11 cellular contexts compared by ENCODE assay signal in the genomic region with DNA sequence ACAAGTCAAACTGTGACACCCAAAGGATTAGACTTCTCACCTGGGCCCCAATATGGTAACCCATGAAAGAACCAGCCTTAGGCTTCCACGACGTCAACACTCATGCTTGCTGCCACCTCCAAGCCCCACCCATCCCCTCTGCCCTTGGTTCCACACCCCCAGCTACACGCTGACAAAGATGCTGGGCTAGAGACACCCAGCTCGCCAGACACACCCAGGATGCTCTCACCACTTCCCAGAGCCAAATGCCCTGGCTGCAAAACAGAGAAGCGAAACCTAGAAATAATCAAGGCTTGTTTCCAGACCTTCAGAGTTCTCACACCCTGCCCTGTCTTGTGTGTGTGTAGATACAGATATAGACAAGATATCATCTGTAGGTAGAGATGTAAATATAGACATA. TPM values are rescaled to one million over a fixed set of nuclear protein-coding genes. Genes with fewer than 3 reads are reported as not detected.
A peak's percentile ranks its signal among the peaks of the same experiment; 100 is the strongest.
DNase-seq lines count a peak whose midpoint lies in the region; ATAC-seq lines count a peak whose summit lies in the region.
"Had no signal": no experiment of that assay in that cellular context is flagged by ENCODE, and none has a peak within 500 bp of the region (broad histone marks: within the 10 kb centered on the region; RNA-seq: fewer than 3 reads in every experiment).

No MANE protein-coding gene starts in this region.

- H3K4me1 Mint-ChIP-seq in T-cell = peaks cover 2 to 18% (median 8%) of the 10 kb centered on the region in 3 donors

- H3K4me3 Mint-ChIP-seq in T-cell = no peak overlapping the region

- H3K9me3 ChIP-seq in effector memory CD4-positive, alpha-beta T cell (ENCODE audit: control insufficient read depth, low read length) = no peaks in the 10 kb centered on the region

- no peaks in the 10 kb centered on the region for H3K36me3 Mint-ChIP-seq in T-cell

- POLR2A ChIA-PET in T-cell (lab: Charles Lee) = no interaction called here

- peaks cover 0 to 2% of the 10 kb centered on the region in 2 donors for H3K27me3 Mint-ChIP-seq in T-cell

- peak overlapping the region; percentile 20 for H3K27ac ChIP-seq in effector memory CD4-positive, alpha-beta T cell (ENCODE audit: insufficient read depth, low read length, poor library complexity, severe bottlenecking)

- ATAC-seq in T-cell (replicated peaks in 1 of 4) = peak; percentile 82 to 99 (median 94)
- ATAC-seq in HG03280 (IDR thresholded peaks at IDR 0.05; ENCODE audit: unreplicated experiment) = no peak
- ATAC-seq in GM21515 (IDR thresholded peaks at IDR 0.05; ENCODE audit: unreplicated experiment) = no peak

- no peaks in the 10 kb centered on the region for H3K4me1 ChIP-seq in effector memory CD4-positive, alpha-beta T cell (ENCODE audit: control insufficient read depth, insufficient read depth, low read length, poor library complexity, severe bottlenecking)

- H3K4me3 ChIP-seq in effector memory CD4-positive, alpha-beta T cell (ENCODE audit: insufficient read depth, low read depth, low read length, poor library complexity, severe bottlenecking) = no peak overlapping the region

- H3K27ac Mint-ChIP-seq in T-cell = peak overlapping the region; percentile 48 to 90

- H3K9me3 Mint-ChIP-seq in T-cell = no peaks in the 10 kb centered on the region

- CTCF ChIA-PET in T-cell (lab: Charles Lee) = no interaction called here

- H3K36me3 ChIP-seq in effector memory CD4-positive, alpha-beta T cell (ENCODE audit: control insufficient read depth, insufficient read depth, low read length) = no peaks in the 10 kb centered on the region

- peak; percentile 3 for DNase-seq in stimulated activated CD8-positive, alpha-beta memory T cell treated with anti-CD3 and anti-CD28 coated beads, Interleukin-12 subunit alpha, Interleukin-12 subunit beta, amount 100 ng/mL, for 24 hours (ENCODE audit: extremely low read depth)
- DNase-seq in stimulated activated CD8-positive, alpha-beta memory T cell treated with anti-CD3 and anti-CD28 coated beads, Interleukin-4, amount 100 ng/mL, for 48 hours = no peak
- peak in 32 of 34 experiments; percentile 3 to 68 (median 47) for DNase-seq in T-cell
- DNase-seq in effector memory CD4-positive, alpha-beta T cell = peak; percentile 21 to 30 (median 26)
- DNase-seq in OCI-M1 (lab: John Stamatoyannopoulos, UW) = no peak
- no peak for DNase-seq in activated CD8-positive, alpha-beta memory T cell treated with anti-CD3 and anti-CD28 coated beads, Interleukin-2, amount 50 U/mL, for 4 hours
- DNase-seq: AML-193, hippocampal formation, NCI-H187 had no signal

- no peaks in the 10 kb centered on the region for H3K27me3 ChIP-seq in effector memory CD4-positive, alpha-beta T cell (replicated peaks; ENCODE audit: control insufficient read depth, insufficient read depth, low read length, poor library complexity, severe bottlenecking)

RNA-seq across cellular contexts. Expression of a gene that starts 26.0 kb away (rescaled TPM):
- total RNA-seq in T-cell = 10 to 100 TPM in 4 of 5 donors, 1 to 10 TPM in 1; 7.9 to 15.7 (median 11.6) TPM

Comparison
In these comparisons a context has a peak if more than half of its experiments do, and no peak if none do; other contexts are left out.
1. DNase-seq: peak in stimulated activated CD8-positive, alpha-beta memory T cell treated with anti-CD3 and anti-CD28 coated beads, Interleukin-12 subunit alpha, Interleukin-12 subunit beta, amount 100 ng/mL, for 24 hours (single experiment), T-cell (32 of 34) and effector memory CD4-positive, alpha-beta T cell (3 of 3); none in stimulated activated CD8-positive, alpha-beta memory T cell treated with anti-CD3 and anti-CD28 coated beads, Interleukin-4, amount 100 ng/mL, for 48 hours (single experiment), OCI-M1 (single experiment) and activated CD8-positive, alpha-beta memory T cell treated with anti-CD3 and anti-CD28 coated beads, Interleukin-2, amount 50 U/mL, for 4 hours (single experiment).
2. ATAC-seq: peak in T-cell (4 of 4); none in HG03280 (single experiment) and GM21515 (single experiment).